ENCODE assay signal across 8 cellular contexts in the genomic region with DNA sequence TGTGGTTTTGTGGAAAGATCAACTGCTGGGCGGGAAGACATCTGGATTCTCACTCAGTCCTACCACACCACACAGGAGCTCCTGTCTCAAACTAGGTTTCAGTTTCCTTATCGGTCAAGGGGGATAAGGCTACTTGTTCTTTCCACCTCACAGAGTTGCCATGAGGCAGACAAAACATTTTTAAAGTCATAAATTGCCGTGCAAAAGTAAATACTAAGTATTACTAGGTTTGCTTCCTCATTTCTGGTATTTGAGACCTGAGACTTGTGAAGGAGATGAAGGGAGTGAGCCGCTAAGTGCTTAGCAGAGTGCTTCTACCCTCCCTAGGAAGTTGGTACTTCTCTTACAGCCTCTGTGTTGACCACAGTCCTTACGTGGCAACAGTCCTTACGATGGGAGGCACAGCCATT. TPM values are rescaled to one million over a fixed set of nuclear protein-coding genes. Genes with fewer than 3 reads are reported as not detected.
DNase-seq lines count a peak whose midpoint lies in the region; ATAC-seq and TF ChIP-seq lines count a peak whose summit lies in the region.

No MANE protein-coding gene starts in this region.

- peak overlapping the region; percentile 72 for H3K4me3 ChIP-seq in GM12865 (ENCODE audit: low read depth, low read length)

- DNase-seq in GM12865 (ENCODE audit: low read depth) (peak; percentile 59), medulla oblongata (ENCODE audit: extremely low spot score) (peak; percentile 46), ureter (ENCODE audit: low spot score) (no peak), NCI-H187 (lab: John Stamatoyannopoulos, UW) (no peak)
- no peak for DNase-seq in activated effector memory CD4-positive, alpha-beta T cell treated with anti-CD3 and anti-CD28 coated beads, Interleukin-2, amount 50 U/mL, for 16 hours

- no peak for TF ChIP-seq CTCF in GM12865 (IDR thresholded peaks at IDR 0.05; ENCODE audit: insufficient read depth, low read depth, low read length, missing control alignments)

- H3K36me3 ChIP-seq in KOPT-K1 (ENCODE audit: insufficient read depth, low read length): peaks cover 39% of the 10 kb centered on the region

- no peaks in the 10 kb centered on the region for H3K9me3 ChIP-seq in KOPT-K1 (ENCODE audit: insufficient read depth, low read length, poor library complexity, severe bottlenecking)

- peak; percentile 37 for ATAC-seq in GM21619 (IDR thresholded peaks at IDR 0.05; ENCODE audit: unreplicated experiment)

- peak overlapping the region; percentile 69 for H3K27ac ChIP-seq in KOPT-K1 (ENCODE audit: low read depth, low read length, poor library complexity, severe bottlenecking)
- H3K27ac ChIP-seq in angular gyrus (ENCODE audit: low read depth, low read length): peak overlapping the region; percentile 39

RNA-seq across cellular contexts. Expression of a gene that starts 1.5 kb away (rescaled TPM):
- total RNA-seq in ureter: 59.6 TPM

RNA-seq across cellular contexts. Expression of a gene that starts 36.0 kb away (rescaled TPM):
- total RNA-seq in ureter: 39.1 TPM

Comparison
In these comparisons a context has a peak if more than half of its experiments do, and no peak if none do; other contexts are left out.
1. DNase-seq: peak in GM12865 (single experiment) and medulla oblongata (single experiment); none in ureter (single experiment), NCI-H187 (0 of 2) and activated effector memory CD4-positive, alpha-beta T cell treated with anti-CD3 and anti-CD28 coated beads, Interleukin-2, amount 50 U/mL, for 16 hours (single experiment).